ENCODE assay signal across 1 cellular context in genomic region chr16:89090669-89091426, GRCh38.
TF ChIP-seq lines count a peak whose summit lies in the region.

No MANE protein-coding gene starts in this region.

TF ChIP-seq in HepG2, 621 proteins besides CTCF, POLR2A, EP300 and RAD21 (continued from another document and continues in another):
- TF ChIP-seq THAP8 (CRISPR knock-in tag; IDR thresholded peaks at IDR 0.05; ENCODE audit: borderline replicate concordance) (no peak), RAD51 (IDR thresholded peaks at IDR 0.05; ENCODE audit: borderline replicate concordance) (peak; percentile 23; the same call in 1 of the 2 replicates), ZFP1 (CRISPR knock-in tag; IDR thresholded peaks at IDR 0.05) (0 out of 2 replicates have a peak, but pooled peaks have one; percentile 13), NCOA5 (CRISPR knock-in tag; IDR thresholded peaks at IDR 0.05) (no peak), MAZ (IDR thresholded peaks at IDR 0.05; ENCODE audit: borderline replicate concordance, low read depth, low read length) (no peak), MAZ (CRISPR knock-in tag; IDR thresholded peaks at IDR 0.05; ENCODE audit: low read depth) (no peak), ZNF644 (CRISPR knock-in tag; IDR thresholded peaks at IDR 0.05; ENCODE audit: low read depth) (no peak), ELF1 (CRISPR knock-in tag; IDR thresholded peaks at IDR 0.05) (no peak), SATB2 (CRISPR knock-in tag; IDR thresholded peaks at IDR 0.05) (0 out of 2 replicates have a peak, but pooled peaks have one; percentile 19), RNF2 (conservative IDR thresholded peaks at IDR 0.05; ENCODE audit: low read depth) (no peak), KDM5A (IDR thresholded peaks at IDR 0.05; ENCODE audit: borderline replicate concordance, low read length) (no peak), RARA (CRISPR knock-in tag; IDR thresholded peaks at IDR 0.05) (no peak), CHCHD3 (CRISPR knock-in tag; IDR thresholded peaks at IDR 0.05) (no peak), ZNF724P (CRISPR knock-in tag; IDR thresholded peaks at IDR 0.05; ENCODE audit: borderline replicate concordance) (0 out of 2 replicates have a peak, but pooled peaks have one; percentile 41), ZNF10 (CRISPR knock-in tag; IDR thresholded peaks at IDR 0.05; ENCODE audit: borderline replicate concordance, low read depth) (no peak), ZFY (CRISPR knock-in tag; IDR thresholded peaks at IDR 0.05) (peak; percentile 35; the same call in 1 of the 2 replicates), ZNF772 (CRISPR knock-in tag; IDR thresholded peaks at IDR 0.05) (0 out of 2 replicates have a peak, but pooled peaks have one; percentile 21), IRX3 (CRISPR knock-in tag; IDR thresholded peaks at IDR 0.05; ENCODE audit: borderline replicate concordance, low read depth) (no peak), TBL1XR1 (IDR thresholded peaks at IDR 0.05; ENCODE audit: borderline replicate concordance, low read length, partially characterized antibody) (no peak), STAT6 (CRISPR knock-in tag; IDR thresholded peaks at IDR 0.05; ENCODE audit: borderline replicate concordance) (no peak), PPARG (CRISPR knock-in tag; conservative IDR thresholded peaks at IDR 0.05) (no peak), KLF6 (CRISPR knock-in tag; IDR thresholded peaks at IDR 0.05) (peak; percentile 35; the same call in 1 of the 2 replicates), ZNF335 (CRISPR knock-in tag; IDR thresholded peaks at IDR 0.05) (0 out of 2 replicates have a peak, but pooled peaks have one; percentile 37), ZC3H4 (CRISPR knock-in tag; IDR thresholded peaks at IDR 0.05; ENCODE audit: borderline replicate concordance) (no peak), SALL1 (CRISPR knock-in tag; IDR thresholded peaks at IDR 0.05) (0 out of 2 replicates have a peak, but pooled peaks have one; percentile 20), RBM22 (optimal IDR thresholded peaks at IDR 0.05; ENCODE audit: low read length) (no peak), NR3C1 (CRISPR knock-in tag; IDR thresholded peaks at IDR 0.05) (no peak), USF2 (IDR thresholded peaks at IDR 0.05; ENCODE audit: low read depth, low read length) (peak; percentile 60), USF2 (CRISPR knock-in tag; IDR thresholded peaks at IDR 0.05; ENCODE audit: borderline replicate concordance) (no peak; the same call in 1 of the 2 replicates), ZNF354B (CRISPR knock-in tag; IDR thresholded peaks at IDR 0.05) (0 out of 2 replicates have a peak, but pooled peaks have one; percentile 42), ZNF224 (CRISPR knock-in tag; IDR thresholded peaks at IDR 0.05) (no peak), TOE1 (CRISPR knock-in tag; IDR thresholded peaks at IDR 0.05) (no peak), U2AF2 (IDR thresholded peaks at IDR 0.05; ENCODE audit: low read depth, low read length) (no peak), ZSCAN31 (CRISPR knock-in tag; IDR thresholded peaks at IDR 0.05; ENCODE audit: low read depth) (peak; percentile 47; the same call in 1 of the 2 replicates), ZNF543 (CRISPR knock-in tag; IDR thresholded peaks at IDR 0.05) (0 out of 2 replicates have a peak, but pooled peaks have one; percentile 3), TP53 (CRISPR knock-in tag; conservative IDR thresholded peaks at IDR 0.05) (0 out of 2 replicates have a peak, but pooled peaks have one; percentile 9), GABPA (IDR thresholded peaks at IDR 0.05; ENCODE audit: low read depth, low read length) (no peak), GABPA (CRISPR knock-in tag; IDR thresholded peaks at IDR 0.05; ENCODE audit: low read depth) (peak; percentile 36; the same call in 1 of the 2 replicates), IKZF5 (CRISPR knock-in tag; IDR thresholded peaks at IDR 0.05) (peak; percentile 10; the same call in 1 of the 2 replicates)
- TF ChIP-seq, protein P1, sequence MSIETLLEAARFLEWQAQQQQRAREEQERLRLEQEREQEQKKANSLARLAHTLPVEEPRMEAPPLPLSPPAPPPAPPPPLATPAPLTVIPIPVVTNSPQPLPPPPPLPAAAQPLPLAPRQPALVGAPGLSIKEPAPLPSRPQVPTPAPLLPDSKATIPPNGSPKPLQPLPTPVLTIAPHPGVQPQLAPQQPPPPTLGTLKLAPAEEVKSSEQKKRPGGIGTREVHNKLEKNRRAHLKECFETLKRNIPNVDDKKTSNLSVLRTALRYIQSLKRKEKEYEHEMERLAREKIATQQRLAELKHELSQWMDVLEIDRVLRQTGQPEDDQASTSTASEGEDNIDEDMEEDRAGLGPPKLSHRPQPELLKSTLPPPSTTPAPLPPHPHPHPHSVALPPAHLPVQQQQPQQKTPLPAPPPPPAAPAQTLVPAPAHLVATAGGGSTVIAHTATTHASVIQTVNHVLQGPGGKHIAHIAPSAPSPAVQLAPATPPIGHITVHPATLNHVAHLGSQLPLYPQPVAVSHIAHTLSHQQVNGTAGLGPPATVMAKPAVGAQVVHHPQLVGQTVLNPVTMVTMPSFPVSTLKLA (IDR thresholded peaks at IDR 0.05): no peak
- TF ChIP-seq, protein P2, sequence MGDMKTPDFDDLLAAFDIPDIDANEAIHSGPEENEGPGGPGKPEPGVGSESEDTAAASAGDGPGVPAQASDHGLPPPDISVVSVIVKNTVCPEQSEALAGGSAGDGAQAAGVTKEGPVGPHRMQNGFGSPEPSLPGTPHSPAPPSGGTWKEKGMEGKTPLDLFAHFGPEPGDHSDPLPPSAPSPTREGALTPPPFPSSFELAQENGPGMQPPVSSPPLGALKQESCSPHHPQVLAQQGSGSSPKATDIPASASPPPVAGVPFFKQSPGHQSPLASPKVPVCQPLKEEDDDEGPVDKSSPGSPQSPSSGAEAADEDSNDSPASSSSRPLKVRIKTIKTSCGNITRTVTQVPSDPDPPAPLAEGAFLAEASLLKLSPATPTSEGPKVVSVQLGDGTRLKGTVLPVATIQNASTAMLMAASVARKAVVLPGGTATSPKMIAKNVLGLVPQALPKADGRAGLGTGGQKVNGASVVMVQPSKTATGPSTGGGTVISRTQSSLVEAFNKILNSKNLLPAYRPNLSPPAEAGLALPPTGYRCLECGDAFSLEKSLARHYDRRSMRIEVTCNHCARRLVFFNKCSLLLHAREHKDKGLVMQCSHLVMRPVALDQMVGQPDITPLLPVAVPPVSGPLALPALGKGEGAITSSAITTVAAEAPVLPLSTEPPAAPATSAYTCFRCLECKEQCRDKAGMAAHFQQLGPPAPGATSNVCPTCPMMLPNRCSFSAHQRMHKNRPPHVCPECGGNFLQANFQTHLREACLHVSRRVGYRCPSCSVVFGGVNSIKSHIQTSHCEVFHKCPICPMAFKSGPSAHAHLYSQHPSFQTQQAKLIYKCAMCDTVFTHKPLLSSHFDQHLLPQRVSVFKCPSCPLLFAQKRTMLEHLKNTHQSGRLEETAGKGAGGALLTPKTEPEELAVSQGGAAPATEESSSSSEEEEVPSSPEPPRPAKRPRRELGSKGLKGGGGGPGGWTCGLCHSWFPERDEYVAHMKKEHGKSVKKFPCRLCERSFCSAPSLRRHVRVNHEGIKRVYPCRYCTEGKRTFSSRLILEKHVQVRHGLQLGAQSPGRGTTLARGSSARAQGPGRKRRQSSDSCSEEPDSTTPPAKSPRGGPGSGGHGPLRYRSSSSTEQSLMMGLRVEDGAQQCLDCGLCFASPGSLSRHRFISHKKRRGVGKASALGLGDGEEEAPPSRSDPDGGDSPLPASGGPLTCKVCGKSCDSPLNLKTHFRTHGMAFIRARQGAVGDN (CRISPR knock-in tag; IDR thresholded peaks at IDR 0.05): peak; percentile 40; the same call in 1 of the 2 replicates
- TF ChIP-seq, protein P3, sequence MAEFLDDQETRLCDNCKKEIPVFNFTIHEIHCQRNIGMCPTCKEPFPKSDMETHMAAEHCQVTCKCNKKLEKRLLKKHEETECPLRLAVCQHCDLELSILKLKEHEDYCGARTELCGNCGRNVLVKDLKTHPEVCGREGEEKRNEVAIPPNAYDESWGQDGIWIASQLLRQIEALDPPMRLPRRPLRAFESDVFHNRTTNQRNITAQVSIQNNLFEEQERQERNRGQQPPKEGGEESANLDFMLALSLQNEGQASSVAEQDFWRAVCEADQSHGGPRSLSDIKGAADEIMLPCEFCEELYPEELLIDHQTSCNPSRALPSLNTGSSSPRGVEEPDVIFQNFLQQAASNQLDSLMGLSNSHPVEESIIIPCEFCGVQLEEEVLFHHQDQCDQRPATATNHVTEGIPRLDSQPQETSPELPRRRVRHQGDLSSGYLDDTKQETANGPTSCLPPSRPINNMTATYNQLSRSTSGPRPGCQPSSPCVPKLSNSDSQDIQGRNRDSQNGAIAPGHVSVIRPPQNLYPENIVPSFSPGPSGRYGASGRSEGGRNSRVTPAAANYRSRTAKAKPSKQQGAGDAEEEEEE (CRISPR knock-in tag; IDR thresholded peaks at IDR 0.05; ENCODE audit: borderline replicate concordance): no peak
- TF ChIP-seq, protein P4, sequence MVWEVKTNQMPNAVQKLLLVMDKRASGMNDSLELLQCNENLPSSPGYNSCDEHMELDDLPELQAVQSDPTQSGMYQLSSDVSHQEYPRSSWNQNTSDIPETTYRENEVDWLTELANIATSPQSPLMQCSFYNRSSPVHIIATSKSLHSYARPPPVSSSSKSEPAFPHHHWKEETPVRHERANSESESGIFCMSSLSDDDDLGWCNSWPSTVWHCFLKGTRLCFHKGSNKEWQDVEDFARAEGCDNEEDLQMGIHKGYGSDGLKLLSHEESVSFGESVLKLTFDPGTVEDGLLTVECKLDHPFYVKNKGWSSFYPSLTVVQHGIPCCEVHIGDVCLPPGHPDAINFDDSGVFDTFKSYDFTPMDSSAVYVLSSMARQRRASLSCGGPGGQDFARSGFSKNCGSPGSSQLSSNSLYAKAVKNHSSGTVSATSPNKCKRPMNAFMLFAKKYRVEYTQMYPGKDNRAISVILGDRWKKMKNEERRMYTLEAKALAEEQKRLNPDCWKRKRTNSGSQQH (CRISPR knock-in tag; IDR thresholded peaks at IDR 0.05; ENCODE audit: low read depth): 0 out of 2 replicates have a peak, but pooled peaks have one; percentile 36
- TF ChIP-seq, protein P5, sequence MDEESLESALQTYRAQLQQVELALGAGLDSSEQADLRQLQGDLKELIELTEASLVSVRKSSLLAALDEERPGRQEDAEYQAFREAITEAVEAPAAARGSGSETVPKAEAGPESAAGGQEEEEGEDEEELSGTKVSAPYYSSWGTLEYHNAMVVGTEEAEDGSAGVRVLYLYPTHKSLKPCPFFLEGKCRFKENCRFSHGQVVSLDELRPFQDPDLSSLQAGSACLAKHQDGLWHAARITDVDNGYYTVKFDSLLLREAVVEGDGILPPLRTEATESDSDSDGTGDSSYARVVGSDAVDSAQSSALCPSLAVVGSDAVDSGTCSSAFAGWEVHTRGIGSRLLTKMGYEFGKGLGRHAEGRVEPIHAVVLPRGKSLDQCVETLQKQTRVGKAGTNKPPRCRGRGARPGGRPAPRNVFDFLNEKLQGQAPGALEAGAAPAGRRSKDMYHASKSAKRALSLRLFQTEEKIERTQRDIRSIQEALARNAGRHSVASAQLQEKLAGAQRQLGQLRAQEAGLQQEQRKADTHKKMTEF (CRISPR knock-in tag; IDR thresholded peaks at IDR 0.05): peak; percentile 34; the same call in 1 of the 2 replicates
- TF ChIP-seq, protein P6, sequence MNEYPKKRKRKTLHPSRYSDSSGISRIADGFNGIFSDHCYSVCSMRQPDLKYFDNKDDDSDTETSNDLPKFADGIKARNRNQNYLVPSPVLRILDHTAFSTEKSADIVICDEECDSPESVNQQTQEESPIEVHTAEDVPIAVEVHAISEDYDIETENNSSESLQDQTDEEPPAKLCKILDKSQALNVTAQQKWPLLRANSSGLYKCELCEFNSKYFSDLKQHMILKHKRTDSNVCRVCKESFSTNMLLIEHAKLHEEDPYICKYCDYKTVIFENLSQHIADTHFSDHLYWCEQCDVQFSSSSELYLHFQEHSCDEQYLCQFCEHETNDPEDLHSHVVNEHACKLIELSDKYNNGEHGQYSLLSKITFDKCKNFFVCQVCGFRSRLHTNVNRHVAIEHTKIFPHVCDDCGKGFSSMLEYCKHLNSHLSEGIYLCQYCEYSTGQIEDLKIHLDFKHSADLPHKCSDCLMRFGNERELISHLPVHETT (CRISPR knock-in tag; conservative IDR thresholded peaks at IDR 0.05): no peak
